Comparison of ENCODE assay signal across 1 cellular context in genomic region chr17:44607836-44608690, GRCh38.
TF ChIP-seq lines count a peak whose summit lies in the region.

No MANE protein-coding gene starts in this region.

TF ChIP-seq in GM23338, 12 proteins besides CTCF, POLR2A, EP300 and RAD21 (continued from another document):
- TF ChIP-seq REST (IDR thresholded peaks at IDR 0.05; ENCODE audit: unreplicated experiment) (no peak), NANOG (IDR thresholded peaks at IDR 0.05; ENCODE audit: borderline replicate concordance) (no peak)
